8 cellular contexts compared by ENCODE assay signal in the genomic region with DNA sequence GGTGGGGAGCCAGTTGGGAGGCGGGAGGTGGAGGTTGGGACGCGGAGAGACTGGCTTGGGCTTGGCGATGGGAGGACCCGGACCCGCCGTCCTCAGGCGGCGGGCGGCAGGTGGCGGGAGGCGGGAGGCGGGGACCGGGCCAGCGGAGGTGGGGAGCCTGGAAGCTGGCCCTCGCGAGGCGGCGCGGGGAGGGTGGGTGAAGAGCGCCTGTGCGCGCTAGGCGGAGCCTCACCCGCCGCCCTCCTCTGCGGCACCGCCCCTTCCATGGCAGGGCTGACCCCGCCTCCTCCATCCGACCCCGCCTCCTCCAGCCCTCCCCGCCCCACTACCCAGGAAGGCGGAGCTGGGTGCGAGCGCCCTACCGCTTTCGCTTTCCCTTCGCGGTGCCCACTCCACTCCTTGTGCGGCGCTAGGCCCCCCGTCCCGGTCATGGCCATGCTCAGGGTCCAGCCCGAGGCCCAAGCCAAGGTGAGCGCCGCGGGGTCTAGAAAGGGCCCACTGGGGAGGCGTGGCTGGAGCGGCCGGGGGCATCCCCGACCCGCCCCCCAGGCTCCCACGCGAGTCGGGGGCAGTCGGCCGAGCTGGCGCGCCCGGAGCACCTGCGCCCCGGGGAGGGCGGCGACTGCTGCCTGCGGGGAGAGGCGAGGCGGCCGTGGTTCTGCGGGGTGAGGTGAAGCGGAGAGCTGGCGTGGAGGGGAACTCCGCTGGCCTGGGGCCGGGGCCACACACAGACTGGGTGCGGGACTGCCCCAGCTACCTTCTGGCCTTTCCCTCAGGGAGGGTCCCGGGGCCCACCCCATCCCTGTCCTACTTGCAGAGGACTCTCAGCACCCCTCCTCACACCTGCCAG. TPM values are rescaled to one million over a fixed set of nuclear protein-coding genes. Genes with fewer than 3 reads are reported as not detected.
DNase-seq lines count a peak whose midpoint lies in the region; ATAC-seq and TF ChIP-seq lines count a peak whose summit lies in the region.

TSS of gene PSME1 (plus strand) at position 361 of the 850 bp plus-strand sequence. CDS start at position 430, 69 bp downstream.

- ATAC-seq in HG03432 (IDR thresholded peaks at IDR 0.05; ENCODE audit: unreplicated experiment): peak; percentile 87
- ATAC-seq in left colon: peak; percentile 93

- intact Hi-C loops in left colon (cut with DNase I, micrococcal nuclease): no loop called here

- peak within 1 kb of the TSS; percentile 96 for H3K4me3 ChIP-seq in choroid plexus epithelial cell (ENCODE audit: low read depth, low read length)

- peak; percentile 67 for TF ChIP-seq POLR2A in GM19193 (IDR thresholded peaks at IDR 0.05; ENCODE audit: extremely low read depth, insufficient read depth, insufficient read length)

- DNase-seq in AML-193 (lab: John Stamatoyannopoulos, UW) (peak; percentile 72 to 73), NCI-H510A treated with DMSO at 0.1 percent for 48 hours (lab: John Stamatoyannopoulos, UW) (peak; percentile 87), choroid plexus epithelial cell (ENCODE audit: low read depth) (peak; percentile 90), left colon (peak; percentile 94 to 97)
- peak; percentile 93 to 94 for DNase-seq in activated CD4-positive, alpha-beta T cell treated with anti-CD3 and anti-CD28 coated beads for 4 hours
- DNase-seq in stimulated activated CD4-positive, alpha-beta T cell treated with anti-CD3 and anti-CD28 coated beads, Interleukin-1b, Interleukin-23, amount 100 ng/mL, for 48 hours: peak; percentile 94

- TF ChIP-seq CTCF in choroid plexus epithelial cell (conservative IDR thresholded peaks at IDR 0.05; ENCODE audit: low read depth, low read length): no peak

RNA-seq across cellular contexts. Expression of gene PSME1, which starts in this region (rescaled TPM):
- total RNA-seq in left colon: 100 to 1,000 TPM; 196 to 249 TPM

Comparison
In these comparisons a context has a peak if more than half of its experiments do, and no peak if none do; other contexts are left out.
1. Peak in every context shown above with its lines: DNase-seq, ATAC-seq and H3K4me3 ChIP-seq.